ENCODE assay signal across 8 cellular contexts in the genomic region with DNA sequence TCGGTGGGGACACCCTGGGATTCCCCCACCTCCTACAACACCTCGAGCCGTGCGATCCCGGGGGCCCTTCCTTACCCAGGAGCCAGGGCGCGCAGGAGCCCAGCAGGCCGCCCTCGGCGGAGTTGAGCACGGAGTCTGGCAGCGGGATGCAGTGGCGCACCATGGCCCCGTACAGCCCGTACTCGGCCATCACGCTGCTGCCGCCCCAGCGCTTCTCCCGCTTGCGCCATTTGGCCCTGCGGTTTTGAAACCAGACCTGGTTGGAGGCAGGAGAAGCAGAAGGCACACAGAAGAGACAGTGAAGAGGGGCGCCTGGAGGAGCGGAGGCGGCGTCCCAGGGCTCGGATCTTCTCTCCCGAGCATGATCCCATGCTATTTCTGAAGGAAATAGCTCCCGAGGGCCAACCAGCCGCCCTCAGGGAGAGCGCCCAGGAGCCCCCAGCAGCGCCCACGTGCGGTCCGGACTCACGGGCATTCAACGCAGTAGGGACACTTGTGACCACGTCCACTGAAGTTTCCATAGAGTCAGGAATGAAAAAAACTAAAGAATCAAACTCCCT. TPM values are rescaled to one million over a fixed set of nuclear protein-coding genes. Genes with fewer than 3 reads are reported as not detected.
A peak's percentile ranks its signal among the peaks of the same experiment; 100 is the strongest.
DNase-seq lines count a peak whose midpoint lies in the region; ATAC-seq, FAIRE-seq and TF ChIP-seq lines count a peak whose summit lies in the region.

No MANE protein-coding gene starts in this region.

- intact Hi-C loops in endothelial cell of umbilical vein (cut with micrococcal nuclease) = no loop called here

- H3K36me3 ChIP-seq in endothelial cell of umbilical vein (ENCODE audit: control insufficient read depth in 2 of 2, extremely low read depth in 1 of 2, insufficient read depth in 2 of 2, low read length in 2 of 2) = no peaks in the 10 kb centered on the region
- no peaks in the 10 kb centered on the region for H3K36me3 ChIP-seq in osteoblast (ENCODE audit: insufficient read depth, low read length)

- no peaks in the 10 kb centered on the region for H3K4me1 ChIP-seq in endothelial cell of umbilical vein (ENCODE audit: control insufficient read depth, extremely low read depth, insufficient read depth, low read length)
- peaks cover 11% of the 10 kb centered on the region for H3K4me1 ChIP-seq in osteoblast (ENCODE audit: insufficient read depth, low read length)

- no TSS peak for BruUV-seq in endothelial cell of umbilical vein (replicated peaks; lab: Mats Ljungman, UMichigan)

- no peak overlapping the region for H2AFZ ChIP-seq in endothelial cell of umbilical vein (ENCODE audit: low read depth, low read length)
- peak overlapping the region; percentile 29 for H2AFZ ChIP-seq in osteoblast (ENCODE audit: low read length)

- H3K9me1 ChIP-seq in endothelial cell of umbilical vein (replicated peaks; ENCODE audit: control insufficient read depth, extremely low read depth, insufficient read depth, low read length) = no peaks in the 10 kb centered on the region

- CTCF ChIA-PET in endothelial cell of umbilical vein (lab: Charles Lee) = interaction anchor here (1.3 to 1.8 kb wide), 3 partner anchors 101 to 321 kb away, joined by 3 to 5 read pairs (median 3); no protein-coding TSS in a partner anchor

- no peaks in the 10 kb centered on the region for H3K9me3 ChIP-seq in endothelial cell of umbilical vein (replicated peaks; ENCODE audit: control insufficient read depth, insufficient read depth, low read length)
- no peaks in the 10 kb centered on the region for H3K9me3 ChIP-seq in osteoblast (ENCODE audit: low read depth, low read length)

- TF ChIP-seq POLR2A in endothelial cell of umbilical vein (IDR thresholded peaks at IDR 0.05; ENCODE audit: low read depth, low read length) (no peak), GM12891 (IDR thresholded peaks at IDR 0.05; ENCODE audit: low read depth, low read length) (no peak)

- TF ChIP-seq CTCF in endothelial cell of umbilical vein (IDR thresholded peaks at IDR 0.05; ENCODE audit: extremely low read depth in 1 of 2, insufficient read depth in 1 of 2, low read depth in 1 of 2, low read length in 2 of 2) = no peak
- TF ChIP-seq CTCF in osteoblast (IDR thresholded peaks at IDR 0.05; ENCODE audit: extremely low read depth, low read depth, low read length) = no peak

- dilution Hi-C loops in endothelial cell of umbilical vein (cut with MboI; ENCODE audit: extremely low pct_ligation_motif_present, low sequenced_read_pairs) = no loop called here

- FAIRE-seq in endothelial cell of umbilical vein (lab: Jason Lieb, UNC) = no peak
- FAIRE-seq in GM12891 (lab: Jason Lieb, UNC) = no peak

- no peak overlapping the region for H3K27ac ChIP-seq in endothelial cell of umbilical vein (ENCODE audit: insufficient read depth, low read depth, low read length)
- no peak overlapping the region for H3K27ac ChIP-seq in osteoblast (ENCODE audit: low read depth, low read length)

- H3K4me3 ChIP-seq in endothelial cell of umbilical vein (replicated peaks in 1 of 3; ENCODE audit: insufficient read depth in 1 of 3, low read depth in 1 of 3, low read length in 3 of 3) (no peak overlapping the region), osteoblast (ENCODE audit: insufficient read depth, low read length) (peak overlapping the region; percentile 55)

- peak; percentile 66 for DNase-seq in COLO668 (lab: John Stamatoyannopoulos, UW; ENCODE audit: unreplicated experiment)
- peak; percentile 28 for DNase-seq in NCI-H2227 treated with DMSO at 0.1 percent for 48 hours (lab: John Stamatoyannopoulos, UW)
- DNase-seq in endothelial cell of umbilical vein (ENCODE audit: low read depth, low spot score) = no peak
- DNase-seq in osteoblast (ENCODE audit: insufficient read length, low spot score, missing footprints) = no peak
- DNase-seq in activated CD4-positive, CD25-positive, alpha-beta regulatory T cell treated with anti-CD3 and anti-CD28 coated beads, Interleukin-2, amount 50 U/mL, for 72 hours = no peak
- DNase-seq in GM12891 (ENCODE audit: insufficient read length, low spot score) = no peak
- DNase-seq in COR-L47 (lab: John Stamatoyannopoulos, UW) = no peak

- H3K79me2 ChIP-seq in endothelial cell of umbilical vein (ENCODE audit: control insufficient read depth, insufficient read depth, low read length) (no peaks in the 10 kb centered on the region), osteoblast (ENCODE audit: insufficient read depth, low read length) (no peaks in the 10 kb centered on the region)

- POLR2A ChIA-PET in endothelial cell of umbilical vein (lab: Charles Lee) = no interaction called here

- H4K20me1 ChIP-seq in endothelial cell of umbilical vein (replicated peaks; ENCODE audit: control insufficient read depth, extremely low read depth, insufficient read depth, low read length) = no peaks in the 10 kb centered on the region
- no peaks in the 10 kb centered on the region for H4K20me1 ChIP-seq in osteoblast (ENCODE audit: insufficient read depth, low read length)

- no peak overlapping the region for H3K9ac ChIP-seq in endothelial cell of umbilical vein (replicated peaks; ENCODE audit: extremely low read depth, insufficient read depth, low read length)

- no peak for ATAC-seq in HG03196 (IDR thresholded peaks at IDR 0.05; ENCODE audit: unreplicated experiment)

- H3K4me2 ChIP-seq in endothelial cell of umbilical vein (ENCODE audit: insufficient read depth, low read length) (no peak overlapping the region), osteoblast (ENCODE audit: insufficient read depth, low read length) (peak overlapping the region; percentile 65)

- H3K27me3 ChIP-seq in endothelial cell of umbilical vein (ENCODE audit: control insufficient read depth in 2 of 2, insufficient read depth in 2 of 2, low read length in 2 of 2) = peaks cover 48 to 77% of the 10 kb centered on the region in 2 experiments
- H3K27me3 ChIP-seq in osteoblast (ENCODE audit: insufficient read depth, low read length) = peaks cover 93% of the 10 kb centered on the region

TF ChIP-seq in endothelial cell of umbilical vein, 7 proteins besides CTCF, POLR2A, EP300 and RAD21:
- TF ChIP-seq MYC (IDR thresholded peaks at IDR 0.05; ENCODE audit: low read depth, low read length) = no peak
- TF ChIP-seq EZH2 (IDR thresholded peaks at IDR 0.05; ENCODE audit: borderline replicate concordance, low read depth, low read length, severe bottlenecking) = peak; percentile 67
- TF ChIP-seq FOS (IDR thresholded peaks at IDR 0.05; ENCODE audit: borderline replicate concordance, insufficient read depth, low read length) = no peak

TF ChIP-seq in GM12891, 5 proteins besides CTCF, POLR2A, EP300 and RAD21:
- no peak for TF ChIP-seq TAF1 (IDR thresholded peaks at IDR 0.05; ENCODE audit: low read depth, low read length)
- no peak for TF ChIP-seq POU2F2 (IDR thresholded peaks at IDR 0.05; ENCODE audit: low read depth, low read length)
- TF ChIP-seq POLR2AphosphoS5 (IDR thresholded peaks at IDR 0.05; ENCODE audit: low read depth, low read length) = no peak
- no peak for TF ChIP-seq SPI1 (IDR thresholded peaks at IDR 0.05; ENCODE audit: low read depth, low read length)
- no peak for TF ChIP-seq PAX5 (IDR thresholded peaks at IDR 0.05; ENCODE audit: insufficient read depth, low read length, severe bottlenecking)

RNA-seq across cellular contexts. Expression of gene VSX1, which starts 4.3 kb away (rescaled TPM):
- not detected in 2 replicates for total RNA-seq in endothelial cell of umbilical vein
- polyA plus RNA-seq in endothelial cell of umbilical vein = not detected in 2 replicates
- not detected in 2 replicates for polyA plus RNA-seq in endothelial cell of umbilical vein (2011; cell fraction: cytosol; rRNA removed)
- polyA plus RNA-seq in endothelial cell of umbilical vein (2011; cell fraction: nucleus; rRNA removed) = not detected in 2 replicates
- not detected in 2 replicates for polyA plus RNA-seq in endothelial cell of umbilical vein (2012)
- polyA minus RNA-seq in endothelial cell of umbilical vein = not detected in 2 replicates
- polyA minus RNA-seq in endothelial cell of umbilical vein (2011; cell fraction: cytosol; rRNA and poly(A)+ RNA removed) = not detected
- polyA minus RNA-seq in endothelial cell of umbilical vein (2011; cell fraction: nucleus; rRNA and poly(A)+ RNA removed) = not detected in 2 replicates
- not detected in 2 replicates for total RNA-seq in osteoblast
- not detected for polyA plus RNA-seq in GM12891 (2012; ENCODE audit: low read depth, missing spikeins)

RNA-seq across cellular contexts. Expression of gene ACSS1, which starts 19.8 kb away (rescaled TPM):
- total RNA-seq in endothelial cell of umbilical vein (8.0 and 17.9 TPM in 2 replicates), osteoblast (1.4 and 2.1 TPM in 2 replicates)
- 6.0 and 6.2 TPM in 2 replicates for polyA plus RNA-seq in endothelial cell of umbilical vein
- 3.9 TPM in 2 replicates for polyA plus RNA-seq in endothelial cell of umbilical vein (2011; cell fraction: cytosol; rRNA removed)
- 13.4 and 15.5 TPM in 2 replicates for polyA plus RNA-seq in endothelial cell of umbilical vein (2011; cell fraction: nucleus; rRNA removed)
- 3.7 and 4.0 TPM in 2 replicates for polyA plus RNA-seq in endothelial cell of umbilical vein (2012)
- polyA minus RNA-seq in endothelial cell of umbilical vein = 9.6 and 10.8 TPM in 2 replicates
- not detected for polyA minus RNA-seq in endothelial cell of umbilical vein (2011; cell fraction: cytosol; rRNA and poly(A)+ RNA removed)
- 3.6 and 4.4 TPM in 2 replicates for polyA minus RNA-seq in endothelial cell of umbilical vein (2011; cell fraction: nucleus; rRNA and poly(A)+ RNA removed)
- polyA plus RNA-seq in GM12891 (2012; ENCODE audit: low read depth, missing spikeins) = 10.7 TPM

Comparison
In these comparisons a context has a peak if more than half of its experiments do, and no peak if none do; other contexts are left out.
1. DNase-seq: peak in COLO668 (single experiment) and NCI-H2227 treated with DMSO at 0.1 percent for 48 hours (single experiment); none in endothelial cell of umbilical vein (single experiment), osteoblast (single experiment), activated CD4-positive, CD25-positive, alpha-beta regulatory T cell treated with anti-CD3 and anti-CD28 coated beads, Interleukin-2, amount 50 U/mL, for 72 hours (single experiment), GM12891 (single experiment) and COR-L47 (single experiment).